ENCODE assay signal across 1 cellular context in genomic region chr19:46931197-46931596, GRCh38.
TF ChIP-seq lines count a peak whose summit lies in the region.

No MANE protein-coding gene starts in this region.

TF ChIP-seq in HepG2, 621 proteins besides CTCF, POLR2A, EP300 and RAD21 (continued from another document):
- TF ChIP-seq NFAT5 (CRISPR knock-in tag; IDR thresholded peaks at IDR 0.05) (no peak), RBFOX2 (IDR thresholded peaks at IDR 0.05; ENCODE audit: low read depth, low read length) (no peak), ZNF235 (CRISPR knock-in tag; IDR thresholded peaks at IDR 0.05; ENCODE audit: borderline replicate concordance) (no peak), MXI1 (IDR thresholded peaks at IDR 0.05; ENCODE audit: borderline replicate concordance, low read depth, low read length) (no peak), CC2D1A (CRISPR knock-in tag; IDR thresholded peaks at IDR 0.05) (no peak), ZFP36 (IDR thresholded peaks at IDR 0.05; ENCODE audit: borderline replicate concordance, low read depth, low read length, partially characterized antibody) (no peak), NFATC3 (CRISPR knock-in tag; IDR thresholded peaks at IDR 0.05) (no peak), ZFY (CRISPR knock-in tag; IDR thresholded peaks at IDR 0.05) (no peak), SAFB2 (CRISPR knock-in tag; IDR thresholded peaks at IDR 0.05; ENCODE audit: borderline replicate concordance, low read depth) (no peak), ZNF350 (CRISPR knock-in tag; IDR thresholded peaks at IDR 0.05; ENCODE audit: borderline replicate concordance, low read depth) (no peak), ONECUT2 (CRISPR knock-in tag; IDR thresholded peaks at IDR 0.05) (no peak), PATZ1 (CRISPR knock-in tag; IDR thresholded peaks at IDR 0.05) (no peak), ZNF766 (CRISPR knock-in tag; IDR thresholded peaks at IDR 0.05; ENCODE audit: borderline replicate concordance) (no peak)
TF ChIP-seq in HepG2: peak in this region for 0.
